In the genomic region with DNA sequence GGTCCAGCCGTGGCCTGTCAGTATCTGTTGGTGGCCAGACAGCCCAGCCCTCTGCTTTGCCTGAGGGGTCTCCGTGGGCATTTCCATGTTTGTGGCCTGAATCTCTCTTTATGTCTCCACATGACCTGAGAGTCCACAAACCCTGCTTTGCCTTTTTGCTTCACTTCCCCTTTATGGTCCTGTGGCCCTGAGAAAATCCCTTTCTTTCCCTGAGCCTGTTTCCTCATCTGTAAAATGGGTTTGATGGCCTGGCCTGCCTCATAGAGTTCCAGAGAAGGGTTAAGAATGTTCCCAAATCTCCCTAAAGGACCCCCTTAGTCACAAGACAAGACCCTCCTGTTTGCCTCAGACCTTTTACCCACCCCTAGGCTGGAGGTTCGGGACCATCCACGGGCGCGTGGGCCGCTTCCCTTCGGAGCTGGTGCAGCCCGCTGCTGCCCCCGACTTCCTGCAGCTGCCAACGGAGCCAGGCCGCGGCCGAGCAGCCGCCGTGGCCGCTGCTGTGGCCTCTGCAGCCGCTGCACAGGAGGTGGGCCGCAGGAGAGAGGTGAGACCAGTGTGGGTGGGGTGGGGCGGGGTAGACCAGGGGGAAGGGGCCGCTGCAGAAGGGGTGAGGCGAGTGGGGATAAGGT, we compare ENCODE assay signal across 8 cellular contexts. TPM values are rescaled to one million over a fixed set of nuclear protein-coding genes. Genes with fewer than 3 reads are reported as not detected.
DNase-seq lines count a peak whose midpoint lies in the region; ATAC-seq and TF ChIP-seq lines count a peak whose summit lies in the region.

No MANE protein-coding gene starts in this region.

- H4K20me1 ChIP-seq in DOHH2 (ENCODE audit: control insufficient read depth, insufficient read depth, low read depth, low read length) (no peaks in the 10 kb centered on the region), IMR-90 (ENCODE audit: insufficient read depth, low read length) (no peaks in the 10 kb centered on the region)

- 100% methylated on average over 2 of the region's 22 CpGs; no CpG with 5 or more reads in 1 of the 2 experiments for WGBS in IMR-90 (ENCODE audit: extremely low coverage in 2 of 2, insufficient read length in 1 of 2), 2 experiments
- 63 to 83% (median 69%) methylated on average over 21 to 22 of the region's 22 CpGs for WGBS in ovary, 3 donors

- H2AK9ac ChIP-seq in IMR-90 (replicated peaks; ENCODE audit: low read depth, low read length, poor library complexity) = no peak overlapping the region

- H3K9me3 ChIP-seq in DOHH2 (ENCODE audit: control insufficient read depth, insufficient read depth, low read length) (no peaks in the 10 kb centered on the region), IMR-90 (ENCODE audit: control insufficient read depth, insufficient read depth, low read length) (no peaks in the 10 kb centered on the region), breast epithelium (no peaks in the 10 kb centered on the region), ovary (no peaks in the 10 kb centered on the region)

- H3K27me3 ChIP-seq in DOHH2 (ENCODE audit: control insufficient read depth, low read length) (peaks cover 3% of the 10 kb centered on the region; the same call in 1 of the 2 replicates), IMR-90 (ENCODE audit: control insufficient read depth, insufficient read depth, low read length) (no peaks in the 10 kb centered on the region; the same call in 1 of the 2 replicates), breast epithelium (no peaks in the 10 kb centered on the region), ovary (no peaks in the 10 kb centered on the region)

- no peak overlapping the region for H2BK20ac ChIP-seq in IMR-90 (ENCODE audit: low read depth, low read length)

- peak overlapping the region; percentile 31; the same call in 1 of the 2 replicates for H2AK5ac ChIP-seq in IMR-90 (ENCODE audit: low read depth, low read length)

- no peak overlapping the region for H2BK15ac ChIP-seq in IMR-90 (ENCODE audit: low read depth, low read length)

- H4K5ac ChIP-seq in IMR-90 (ENCODE audit: low read depth, low read length) = peak overlapping the region; percentile 60

- H4K8ac ChIP-seq in IMR-90 (ENCODE audit: low read depth in 2 of 2, low read length in 2 of 2) = peak overlapping the region; percentile 52 to 91; a peak in 3 of 4 replicates

- TF ChIP-seq CTCF in DOHH2 (IDR thresholded peaks at IDR 0.05; ENCODE audit: low read depth, low read length, poor library complexity, severe bottlenecking) (no peak), IMR-90 (conservative IDR thresholded peaks at IDR 0.05; ENCODE audit: low read depth, low read length) (no peak), breast epithelium (IDR thresholded peaks at IDR 0.05) (no peak), ovary (IDR thresholded peaks at IDR 0.05) (no peak)

- H3K9me1 ChIP-seq in IMR-90 (ENCODE audit: insufficient read depth, low read length) = peaks cover 18% of the 10 kb centered on the region

- dilution Hi-C loops in IMR-90 (cut with HindIII; ENCODE audit: low sequenced_read_pairs, unreplicated experiment) = no loop called here

- DNase-seq in IMR-90 = no peak
- DNase-seq in breast epithelium (ENCODE audit: low spot score in 2 of 2) = no peak
- no peak for DNase-seq in ovary
- no peak for DNase-seq in NCI-H2227 treated with DMSO at 0.1 percent for 48 hours (lab: John Stamatoyannopoulos, UW)
- DNase-seq in RKO (ENCODE audit: low spot score) = no peak
- DNase-seq in NK-92 treated with Interleukin-12 subunit alpha and Interleukin-12 subunit beta, amount 100 ng/mL, for 24 hours (lab: John Stamatoyannopoulos, UW) = no peak
- DNase-seq in cortex of kidney (lab: John Stamatoyannopoulos, UW) = no peak

- H3K18ac ChIP-seq in IMR-90 (ENCODE audit: low read depth, low read length) = no peak overlapping the region

- H2BK5ac ChIP-seq in IMR-90 (ENCODE audit: low read depth, low read length, poor library complexity, severe bottlenecking) = no peak overlapping the region

- H4K91ac ChIP-seq in IMR-90 (ENCODE audit: insufficient read depth, low read depth, low read length) = no peak overlapping the region

- no peaks in the 10 kb centered on the region for H3K36me3 ChIP-seq in DOHH2 (ENCODE audit: control insufficient read depth, low read length)
- no peaks in the 10 kb centered on the region for H3K36me3 ChIP-seq in IMR-90 (ENCODE audit: control insufficient read depth, insufficient read depth, low read length)
- H3K36me3 ChIP-seq in breast epithelium = no peaks in the 10 kb centered on the region
- no peaks in the 10 kb centered on the region for H3K36me3 ChIP-seq in ovary

- no peak overlapping the region for H3K14ac ChIP-seq in IMR-90 (replicated peaks; ENCODE audit: low read depth, low read length)

- no peak for TF ChIP-seq EP300 in ovary (IDR thresholded peaks at IDR 0.05)

- no peaks in the 10 kb centered on the region for H3K9me2 ChIP-seq in DOHH2 (replicated peaks; ENCODE audit: control insufficient read depth, low read length)

- no peaks in the 10 kb centered on the region for H3K79me1 ChIP-seq in IMR-90 (ENCODE audit: low read depth in 1 of 2, low read length in 2 of 2)

- TF ChIP-seq POLR2A in IMR-90 (IDR thresholded peaks at IDR 0.05; ENCODE audit: low read depth, low read length) = no peak
- TF ChIP-seq POLR2A in breast epithelium (IDR thresholded peaks at IDR 0.05) = no peak
- TF ChIP-seq POLR2A in ovary (IDR thresholded peaks at IDR 0.05) = no peak

- H3K4me2 ChIP-seq in DOHH2 (ENCODE audit: low read length) (peak overlapping the region; percentile 87), IMR-90 (ENCODE audit: low read depth, low read length) (no peak overlapping the region)

- no peak overlapping the region for H3K56ac ChIP-seq in IMR-90 (ENCODE audit: extremely low read depth, insufficient read depth, low read length)

- no peaks in the 10 kb centered on the region for H3K79me2 ChIP-seq in DOHH2 (ENCODE audit: control insufficient read depth, low read length)

- H3F3A ChIP-seq in DOHH2 (ENCODE audit: control insufficient read depth, insufficient read depth) = no peaks in the 10 kb centered on the region; the same call in 1 of the 2 replicates

- no peak for ATAC-seq in IMR-90 (ENCODE audit: low read depth)

- no peak for TF ChIP-seq RAD21 in IMR-90 (IDR thresholded peaks at IDR 0.05; ENCODE audit: low read length)

- peak overlapping the region; percentile 92 for H2AFZ ChIP-seq in IMR-90 (replicated peaks; ENCODE audit: low read length, poor library complexity)

- in situ Hi-C loops in IMR-90 (cut with MboI; ENCODE audit: low sequenced_read_pairs) = no loop called here

- intact Hi-C loops in IMR-90 (cut with micrococcal nuclease) = no loop called here
- intact Hi-C loops in breast epithelium (cut with DNase I; ENCODE audit: low total_unique reads) = no loop called here
- intact Hi-C loops in ovary (cut with DNase I) = loop anchor here in 1 of 4 donors (10.0 kb wide), 1 partner anchor 67 kb away; the partner anchor contains the start of gene LLGL1

- no peak overlapping the region for H3K9ac ChIP-seq in IMR-90 (ENCODE audit: low read depth, low read length)

- CTCF ChIA-PET in IMR-90 (lab: Yijun Ruan, JAX) = no interaction called here

- H3K4me1 ChIP-seq in DOHH2 (ENCODE audit: control insufficient read depth, low read length) (peaks cover 23% of the 10 kb centered on the region), IMR-90 (ENCODE audit: control insufficient read depth, insufficient read depth, low read length) (peaks cover 5% of the 10 kb centered on the region; the same call in 1 of the 2 replicates), breast epithelium (peaks cover 6 to 8% of the 10 kb centered on the region in 2 donors), ovary (ENCODE audit: insufficient read depth) (peaks cover 4% of the 10 kb centered on the region)

- H2BK120ac ChIP-seq in IMR-90 (ENCODE audit: low read depth, low read length) = no peak overlapping the region

- H3K23ac ChIP-seq in IMR-90 (ENCODE audit: low read depth, low read length) = no peak overlapping the region

- H3K4ac ChIP-seq in IMR-90 (ENCODE audit: low read depth, low read length) = no peak overlapping the region

- BruUV-seq in IMR-90 (replicated peaks; lab: Mats Ljungman, UMichigan) = no TSS peak

- H3K27ac ChIP-seq in DOHH2 (ENCODE audit: low read depth, low read length) = no peak overlapping the region
- no peak overlapping the region for H3K27ac ChIP-seq in IMR-90 (ENCODE audit: insufficient read depth, low read length)
- H3K27ac ChIP-seq in breast epithelium = peak overlapping the region; percentile 64 to 89
- H3K27ac ChIP-seq in ovary = peak overlapping the region; percentile 14 to 73

- H3K4me3 ChIP-seq in DOHH2 (ENCODE audit: low read length) = no peak overlapping the region
- H3K4me3 ChIP-seq in IMR-90 (ENCODE audit: insufficient read depth, low read depth, low read length) = no peak overlapping the region
- peak overlapping the region in 2 of 3 donors; percentile 55 to 82 for H3K4me3 ChIP-seq in breast epithelium
- H3K4me3 ChIP-seq in ovary = no peak overlapping the region

- POLR2A ChIA-PET in IMR-90 (lab: Charles Lee; ENCODE audit: unreplicated experiment) = no interaction called here

TF ChIP-seq in IMR-90, 13 proteins besides CTCF, POLR2A, EP300 and RAD21 (continues in another document):
- TF ChIP-seq FOS (IDR thresholded peaks at IDR 0.05; ENCODE audit: low read depth, low read length) (no peak), MAFK (IDR thresholded peaks at IDR 0.05; ENCODE audit: low read depth, low read length) (no peak), NFE2L2 (IDR thresholded peaks at IDR 0.05; ENCODE audit: low read depth, low read length) (no peak), RCOR1 (IDR thresholded peaks at IDR 0.05; ENCODE audit: insufficient replicate concordance, low read length) (no peak), MAZ (IDR thresholded peaks at IDR 0.05; ENCODE audit: borderline replicate concordance, low read depth, low read length) (no peak), BHLHE40 (IDR thresholded peaks at IDR 0.05; ENCODE audit: low read depth, low read length) (no peak), CHD1 (IDR thresholded peaks at IDR 0.05; ENCODE audit: low read depth, low read length) (no peak), RFX5 (IDR thresholded peaks at IDR 0.05; ENCODE audit: low read depth, low read length) (no peak)

RNA-seq across cellular contexts. Expression of gene ALKBH5, which starts 26.2 kb away (rescaled TPM):
- total RNA-seq in IMR-90 (2012; rRNA removed) (79.6 and 86.1 TPM in 2 replicates), breast epithelium (10 to 100 TPM; 80.0 to 90.0 (median 82.3) TPM), ovary (100 to 1,000 TPM in 5 of 7 donors, 10 to 100 TPM in 2; 51.5 to 137 (median 105) TPM)
- polyA plus RNA-seq in IMR-90 (2012; rRNA removed) (54.6 and 57.6 TPM in 2 replicates), ovary (10 to 100 TPM; 39.6 to 54.4 TPM)
- 48.0 and 70.0 TPM in 2 replicates for polyA plus RNA-seq in IMR-90 (2012; cell fraction: cytosol; rRNA removed)
- 28.3 and 30.6 TPM in 2 replicates for polyA plus RNA-seq in IMR-90 (2012; cell fraction: nucleus; rRNA removed; ENCODE audit: low replicate concordance)

RNA-seq across cellular contexts. Expression of gene MYO15A, which starts 48.9 kb away (rescaled TPM):
- 0.18 and 0.56 TPM in 2 replicates for total RNA-seq in IMR-90 (2012; rRNA removed)
- polyA plus RNA-seq in IMR-90 (2012; rRNA removed) = 0.49 and 1.1 TPM in 2 replicates
- 0.02 and 0.90 TPM in 2 replicates for polyA plus RNA-seq in IMR-90 (2012; cell fraction: cytosol; rRNA removed)
- 6.4 and 7.3 TPM in 2 replicates for polyA plus RNA-seq in IMR-90 (2012; cell fraction: nucleus; rRNA removed; ENCODE audit: low replicate concordance)
- 1 to 10 TPM; 1.2 to 2.9 (median 2.2) TPM for total RNA-seq in breast epithelium
- total RNA-seq in ovary = 1 to 10 TPM; 1.5 to 5.4 (median 4.7) TPM
- 1 to 10 TPM; 1.8 to 2.7 TPM for polyA plus RNA-seq in ovary

Comparison
In these comparisons a context has a peak if more than half of its experiments do, and no peak if none do; other contexts are left out.
1. H3K27ac ChIP-seq: peak in breast epithelium (2 of 2) and ovary (2 of 2); none in DOHH2 (single experiment) and IMR-90 (single experiment).
2. H3K4me3 ChIP-seq: peak in breast epithelium (2 of 3); none in DOHH2 (single experiment), IMR-90 (single experiment) and ovary (single experiment).